In genomic region chr12:111408116-111408440, GRCh38 we compare ENCODE assay signal across 9 cellular contexts. TPM values are rescaled to one million over a fixed set of nuclear protein-coding genes. Genes with fewer than 3 reads are reported as not detected.
DNase-seq lines count a peak whose midpoint lies in the region; ATAC-seq, FAIRE-seq and TF ChIP-seq lines count a peak whose summit lies in the region.
"Had no signal": no experiment of that assay in that cellular context is flagged by ENCODE, and none has a peak within 500 bp of the region (broad histone marks: within the 10 kb centered on the region; RNA-seq: fewer than 3 reads in every experiment).

No MANE protein-coding gene starts in this region.

- no peak overlapping the region for H2AK5ac ChIP-seq in H1 (ENCODE audit: low read depth, low read length)

- POLR2A ChIA-PET in Panc1 (lab: Charles Lee) (no interaction called here), H1 (lab: Charles Lee; ENCODE audit: partially characterized antibody) (interaction anchor here (0.7 to 1.9 kb wide), 9 partner anchors 9 to 177 kb away, joined by 3 to 7 read pairs (median 5); no protein-coding TSS in a partner anchor)

- in situ Hi-C loops in Panc1 (cut with HindIII; ENCODE audit: low pct_unique_long_range_greater_than_20kb, low sequenced_read_pairs): no loop called here

- H4K5ac ChIP-seq in H1 (ENCODE audit: insufficient read length, low read depth, low read length): no peak overlapping the region

- H3K4me3 ChIP-seq in GM12864 (ENCODE audit: low read depth, low read length): peak overlapping the region; percentile 78
- H3K4me3 ChIP-seq in Panc1 (ENCODE audit: low read depth in 2 of 2, low read length in 2 of 2): peak overlapping the region; percentile 89 to 90
- H3K4me3 ChIP-seq in H1 (ENCODE audit: extremely low read depth in 1 of 4, insufficient read depth in 2 of 4, low read depth in 3 of 4, low read length in 4 of 4): no peak overlapping the region; a peak in 1 of 8 replicates
- peak overlapping the region; percentile 87 for H3K4me3 ChIP-seq in skeletal muscle satellite cell (ENCODE audit: low read length)

- TF ChIP-seq POLR2A in H1 (IDR thresholded peaks at IDR 0.05; ENCODE audit: control extremely low read depth in 1 of 2, low read depth in 2 of 2, low read length in 2 of 2): no peak

- no peak overlapping the region for H4K8ac ChIP-seq in H1 (ENCODE audit: extremely low read depth, insufficient read depth, low read length)

- TSS peak; percentile 63 for BruUV-seq in Panc1 (replicated peaks; lab: Mats Ljungman, UMichigan)

- H3K27me3 ChIP-seq in Panc1 (ENCODE audit: control insufficient read depth, insufficient read depth, low read length) (no peaks in the 10 kb centered on the region), H1 (replicated peaks in 1 of 4; ENCODE audit: control insufficient read depth in 3 of 4, extremely low read depth in 1 of 4, insufficient read depth in 3 of 4, low read length in 3 of 4) (no peaks in the 10 kb centered on the region), skeletal muscle satellite cell (ENCODE audit: control insufficient read depth, insufficient read depth, low read length) (no peaks in the 10 kb centered on the region)

- no peak overlapping the region for H3K14ac ChIP-seq in H1 (ENCODE audit: insufficient read length)

- no peak overlapping the region for H2BK5ac ChIP-seq in H1 (ENCODE audit: low read depth, low read length)

- H2BK15ac ChIP-seq in H1 (ENCODE audit: low read length): no peak overlapping the region

- TF ChIP-seq CTCF in GM12864 (IDR thresholded peaks at IDR 0.05; ENCODE audit: low read depth, low read length, missing control alignments): no peak
- no peak for TF ChIP-seq CTCF in Panc1 (IDR thresholded peaks at IDR 0.05)
- TF ChIP-seq CTCF in H1 (IDR thresholded peaks at IDR 0.05; ENCODE audit: control extremely low read depth in 1 of 3, insufficient read depth in 1 of 3, low read depth in 1 of 3, low read length in 3 of 3): no peak

- H3K79me1 ChIP-seq in H1 (ENCODE audit: low read depth, low read length): peaks cover 14% of the 10 kb centered on the region

- H2BK120ac ChIP-seq in H1 (replicated peaks; ENCODE audit: low read depth, low read length): no peak overlapping the region

- FAIRE-seq in H1 (lab: Jason Lieb, UNC): no peak

- H3K4ac ChIP-seq in H1 (replicated peaks; ENCODE audit: insufficient read length, low read depth, low read length): no peak overlapping the region

- H3K4me1 ChIP-seq in Panc1 (ENCODE audit: control insufficient read depth, insufficient read depth, low read length) (peaks cover 72% of the 10 kb centered on the region), H1 (replicated peaks in 1 of 4; ENCODE audit: control insufficient read depth in 3 of 4, insufficient read depth in 4 of 4, low read length in 3 of 4) (peaks cover 18 to 68% (median 46%) of the 10 kb centered on the region in 4 experiments), skeletal muscle satellite cell (ENCODE audit: control insufficient read depth, insufficient read depth, low read length) (peaks cover 75% of the 10 kb centered on the region)

- WGBS in H1 (ENCODE audit: extremely low coverage in 1 of 2, insufficient coverage in 1 of 2, insufficient read length in 1 of 2, insufficient replicate concordance in 2 of 2, low coverage in 1 of 2, low lambda C conversion rate in 2 of 2, missing lambda C conversion rate in 1 of 2), 2 experiments: 71% methylated on average over 1 of the region's 1 CpG; no CpG with 5 or more reads in 1 of the 2 experiments

- peaks cover 33 to 67% of the 10 kb centered on the region in 2 experiments for H3K79me2 ChIP-seq in H1 (ENCODE audit: control insufficient read depth in 1 of 2, insufficient read depth in 2 of 2, low read length in 2 of 2)

- H2BK20ac ChIP-seq in H1 (ENCODE audit: low read length): no peak overlapping the region

- H4K91ac ChIP-seq in H1 (replicated peaks; ENCODE audit: insufficient read length, low read length): no peak overlapping the region

- H2AFZ ChIP-seq in H1 (ENCODE audit: low read length): no peak overlapping the region

- H3K4me2 ChIP-seq in H1 (ENCODE audit: insufficient read depth in 1 of 2, low read depth in 2 of 2, low read length in 2 of 2) (peak overlapping the region in 1 of 2 experiments; percentile 90; a peak in 1 of 4 replicates), skeletal muscle satellite cell (ENCODE audit: low read length) (peak overlapping the region; percentile 98)

- H3K18ac ChIP-seq in H1 (ENCODE audit: extremely low read depth, low read length): no peak overlapping the region

- no peak overlapping the region for H3K23ac ChIP-seq in H1 (ENCODE audit: insufficient read length)

- TF ChIP-seq RAD21 in H1 (IDR thresholded peaks at IDR 0.05 in 1 of 2, conservative IDR thresholded peaks at IDR 0.05 in 1 of 2; ENCODE audit: low read depth in 2 of 2, low read length in 2 of 2): no peak

- CTCF ChIA-PET in Panc1 (lab: Charles Lee): interaction anchor here (0.6 to 1.3 kb wide), 2 partner anchors 11 to 95 kb away, joined by 3 read pairs; no protein-coding TSS in a partner anchor
- CTCF ChIA-PET in H1 (lab: Charles Lee; ENCODE audit: partially characterized antibody): interaction anchor here (0.8 to 22.8 kb wide), 4 partner anchors 11 to 41 kb away, joined by 3 to 838 read pairs (median 4); no protein-coding TSS in a partner anchor

- no peak for DNase-seq in GM12864 (ENCODE audit: low read depth)
- DNase-seq in Panc1 (ENCODE audit: low read depth, low spot score): no peak
- no peak for DNase-seq in H1 (ENCODE audit: low read depth in 1 of 2, low spot score in 2 of 2)
- no peak for DNase-seq in NCI-H1105 (lab: John Stamatoyannopoulos, UW)
- DNase-seq in dedifferentiated amniotic fluid mesenchymal stem cell (ENCODE audit: extremely low spot score): no peak
- DNase-seq: hippocampal formation had no signal

- no peak overlapping the region for H2BK12ac ChIP-seq in H1 (ENCODE audit: low read depth, low read length)

- peak overlapping the region; percentile 95 for H3K27ac ChIP-seq in Panc1 (ENCODE audit: low read length)
- no peak overlapping the region for H3K27ac ChIP-seq in H1 (ENCODE audit: low read depth, low read length)

- H3K36me3 ChIP-seq in Panc1 (ENCODE audit: control insufficient read depth, insufficient read depth, low read length): no peaks in the 10 kb centered on the region; the same call in 1 of the 2 replicates
- H3K36me3 ChIP-seq in H1 (ENCODE audit: control insufficient read depth in 2 of 4, insufficient read depth in 4 of 4, low read length in 3 of 4): no peaks in the 10 kb centered on the region
- H3K36me3 ChIP-seq in skeletal muscle satellite cell (ENCODE audit: insufficient read depth, low read length): peaks cover 16% of the 10 kb centered on the region

- H4K20me1 ChIP-seq in H1 (replicated peaks in 1 of 2; ENCODE audit: control insufficient read depth in 1 of 2, insufficient read depth in 2 of 2, low read length in 2 of 2): peaks cover 14 to 20% of the 10 kb centered on the region in 2 experiments

- no peak overlapping the region for H3K56ac ChIP-seq in H1 (replicated peaks; ENCODE audit: insufficient read length, low read depth, low read length)

- no peak overlapping the region for H3K9ac ChIP-seq in H1 (replicated peaks in 1 of 4; ENCODE audit: extremely low read depth in 1 of 4, low read depth in 3 of 4, low read length in 3 of 4)
- H3K9ac ChIP-seq in skeletal muscle satellite cell (ENCODE audit: low read depth, low read length): peak overlapping the region; percentile 93

- H3K9me3 ChIP-seq in Panc1 (ENCODE audit: control insufficient read depth, insufficient read depth, low read depth, low read length) (no peaks in the 10 kb centered on the region), H1 (ENCODE audit: insufficient read depth in 2 of 2, low read depth in 1 of 2, low read length in 1 of 2) (no peaks in the 10 kb centered on the region), skeletal muscle satellite cell (replicated peaks; ENCODE audit: low read length) (no peaks in the 10 kb centered on the region)

- H3K23me2 ChIP-seq in H1 (ENCODE audit: low read depth, low read length): peaks cover 11% of the 10 kb centered on the region; the same call in 1 of the 2 replicates

- intact Hi-C loops in Panc1 (cut with micrococcal nuclease; ENCODE audit: unreplicated experiment): no loop called here

- no peak for ATAC-seq in Panc1
- ATAC-seq in HG03280 (IDR thresholded peaks at IDR 0.05; ENCODE audit: unreplicated experiment): no peak
- ATAC-seq in HG03432 (IDR thresholded peaks at IDR 0.05; ENCODE audit: unreplicated experiment): no peak

- TF ChIP-seq EP300 in H1 (IDR thresholded peaks at IDR 0.05; ENCODE audit: borderline replicate concordance in 1 of 2, low read depth in 2 of 2, low read length in 2 of 2): no peak

TF ChIP-seq in H1, 55 proteins besides CTCF, POLR2A, EP300 and RAD21:
- TF ChIP-seq KDM1A (IDR thresholded peaks at IDR 0.05; ENCODE audit: borderline replicate concordance, low read length): peak; percentile 70; the same call in 1 of the 2 replicates
- TF ChIP-seq TAF7 (optimal IDR thresholded peaks at IDR 0.05; ENCODE audit: borderline replicate concordance, low read depth, low read length): no peak

RNA-seq across cellular contexts. Expression of gene SH2B3, which starts 2.4 kb away (rescaled TPM):
- 39.6 TPM for total RNA-seq in Panc1 (2021; ENCODE audit: unreplicated experiment)
- 25.5 TPM for polyA plus RNA-seq in Panc1 (2012; ENCODE audit: insufficient read length)
- 29.8 and 34.1 TPM in 2 replicates for total RNA-seq in H1 (2021; fragmentation: NEBNext Ultra II Directional; extraction: Animal tissue kit (Norgen Biotek cat#: 25700))
- 20.8 and 25.1 TPM in 2 replicates for polyA plus RNA-seq in H1 (2011; rRNA removed)
- polyA plus RNA-seq in H1 (2011; cell fraction: cytosol; rRNA removed): 18.3 TPM
- 18.8 TPM for polyA plus RNA-seq in H1 (2011; cell fraction: nucleus; rRNA removed)
- polyA plus RNA-seq in H1 (2012, experiment 1 of 2): 18.4 to 20.9 TPM (median 20.6 TPM) in 4 replicates
- polyA plus RNA-seq in H1 (2012, experiment 2 of 2): 12.1 TPM
- 20.8 TPM for polyA plus RNA-seq in H1 (2013, experiment 1 of 2)
- 21.5 TPM for polyA plus RNA-seq in H1 (2013, experiment 2 of 2)
- polyA minus RNA-seq in H1 (2011; rRNA and poly(A)+ RNA removed): 12.6 and 17.8 TPM in 2 replicates
- 19.1 TPM for polyA minus RNA-seq in H1 (2011; cell fraction: cytosol; rRNA and poly(A)+ RNA removed)
- polyA minus RNA-seq in H1 (2011; cell fraction: nucleus; rRNA and poly(A)+ RNA removed): 14.7 TPM
- 62.6 and 84.1 TPM in 2 replicates for total RNA-seq in skeletal muscle satellite cell (2012; rRNA removed)

RNA-seq across cellular contexts. Expression of gene PHETA1, which starts 39.2 kb away (rescaled TPM):
- 16.3 TPM for total RNA-seq in Panc1 (2021; ENCODE audit: unreplicated experiment)
- 15.3 TPM for polyA plus RNA-seq in Panc1 (2012; ENCODE audit: insufficient read length)
- 12.3 and 13.7 TPM in 2 replicates for total RNA-seq in H1 (2021; fragmentation: NEBNext Ultra II Directional; extraction: Animal tissue kit (Norgen Biotek cat#: 25700))
- polyA plus RNA-seq in H1 (2011; rRNA removed): 5.2 and 9.7 TPM in 2 replicates
- 7.1 TPM for polyA plus RNA-seq in H1 (2011; cell fraction: cytosol; rRNA removed)
- polyA plus RNA-seq in H1 (2011; cell fraction: nucleus; rRNA removed): 8.6 TPM
- 5.3 to 9.2 TPM (median 8.8 TPM) in 4 replicates for polyA plus RNA-seq in H1 (2012, experiment 1 of 2)
- 12.2 TPM for polyA plus RNA-seq in H1 (2012, experiment 2 of 2)
- 6.6 TPM for polyA plus RNA-seq in H1 (2013, experiment 1 of 2)
- 6.6 TPM for polyA plus RNA-seq in H1 (2013, experiment 2 of 2)
- 2.0 and 2.5 TPM in 2 replicates for polyA minus RNA-seq in H1 (2011; rRNA and poly(A)+ RNA removed)
- polyA minus RNA-seq in H1 (2011; cell fraction: cytosol; rRNA and poly(A)+ RNA removed): 5.1 TPM
- 5.7 TPM for polyA minus RNA-seq in H1 (2011; cell fraction: nucleus; rRNA and poly(A)+ RNA removed)
- total RNA-seq in skeletal muscle satellite cell (2012; rRNA removed): 7.0 and 9.4 TPM in 2 replicates

Comparison
In these comparisons a context has a peak if more than half of its experiments do, and no peak if none do; other contexts are left out.
1. H3K4me3 ChIP-seq: peak in GM12864 (single experiment), Panc1 (2 of 2) and skeletal muscle satellite cell (single experiment); none in H1 (0 of 4).